Comparison of ENCODE assay signal across 10 cellular contexts in the genomic region with DNA sequence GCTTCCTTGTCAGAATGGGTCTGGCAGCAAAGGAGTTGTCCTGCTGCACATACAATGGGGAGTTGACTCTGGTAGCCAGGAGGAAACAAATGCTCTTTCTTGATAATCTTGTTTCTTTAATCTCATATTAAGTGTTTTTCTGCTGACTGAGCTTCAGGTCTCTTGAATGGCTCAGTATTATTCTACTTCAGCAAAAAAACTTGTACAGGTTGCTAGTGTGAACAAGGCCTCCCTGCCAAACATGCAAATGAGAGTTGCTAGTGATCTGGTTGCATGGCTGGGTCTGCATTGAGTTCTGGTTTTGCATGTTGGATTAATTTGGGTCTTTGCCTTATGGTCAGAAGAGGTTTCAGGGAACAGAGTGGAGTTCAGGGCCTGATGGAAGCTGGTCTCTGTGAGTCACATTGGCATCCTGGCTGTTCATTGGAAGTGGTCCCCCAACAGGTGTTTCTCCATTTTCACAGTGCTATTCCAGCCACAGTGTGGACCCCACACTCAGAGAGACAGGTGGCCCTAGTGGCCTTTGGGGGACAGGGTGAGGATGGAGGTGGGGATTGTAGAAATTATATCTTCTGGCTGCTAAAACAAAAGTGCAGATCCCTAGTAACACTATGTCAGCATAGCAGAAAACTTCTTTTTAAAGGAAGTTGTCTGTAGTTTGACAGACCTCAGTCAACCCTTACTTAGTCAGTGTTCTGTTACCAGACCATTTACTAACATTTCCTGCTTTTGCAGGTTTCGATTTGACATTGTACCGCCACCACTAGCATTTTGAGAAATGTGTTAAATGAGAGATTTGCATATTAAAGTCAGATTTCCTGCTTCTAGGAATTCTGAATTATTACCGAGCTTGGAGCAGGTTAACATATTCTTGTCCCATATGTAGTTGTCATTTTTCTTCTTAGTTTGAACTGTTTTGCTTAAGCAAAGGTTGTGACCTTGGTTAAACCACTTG. TPM values are rescaled to one million over a fixed set of nuclear protein-coding genes. Genes with fewer than 3 reads are reported as not detected.
DNase-seq lines count a peak whose midpoint lies in the region; ATAC-seq and TF ChIP-seq lines count a peak whose summit lies in the region.
"Had no signal": no experiment of that assay in that cellular context is flagged by ENCODE, and none has a peak within 500 bp of the region (broad histone marks: within the 10 kb centered on the region; RNA-seq: fewer than 3 reads in every experiment).

No MANE protein-coding gene starts in this region.

- peaks cover 12% of the 10 kb centered on the region for H3K79me2 ChIP-seq in parathyroid adenoma

- H3K4me1 Mint-ChIP-seq in activated CD8-positive, alpha-beta T cell treated with anti-CD3 and anti-CD28 coated beads for 36 hours (ENCODE audit: low read depth) = peaks cover 15% of the 10 kb centered on the region

- H3K27ac ChIP-seq in parathyroid adenoma = peak overlapping the region; percentile 87
- peak overlapping the region in 1 of 2 donors; percentile 16 for H3K27ac ChIP-seq in prostate gland
- H3K27ac ChIP-seq: pancreas had no signal

- intact Hi-C loops in activated CD8-positive, alpha-beta T cell treated with anti-CD3 and anti-CD28 coated beads for 36 hours (cut with micrococcal nuclease) = no loop called here
- intact Hi-C loops in prostate gland (cut with DNase I) = no loop called here

- peak overlapping the region; percentile 5 for H2AFZ ChIP-seq in parathyroid adenoma

- TF ChIP-seq CTCF in activated CD8-positive, alpha-beta T cell treated with anti-CD3 and anti-CD28 coated beads for 36 hours (IDR thresholded peaks at IDR 0.05) = no peak
- TF ChIP-seq CTCF in parathyroid adenoma (IDR thresholded peaks at IDR 0.05) = no peak
- no peak for TF ChIP-seq CTCF in prostate gland (IDR thresholded peaks at IDR 0.05)
- TF ChIP-seq CTCF in BE2C (IDR thresholded peaks at IDR 0.05; ENCODE audit: low read depth, low read length) = no peak

- POLR2A ChIA-PET in activated CD8-positive, alpha-beta T cell treated with anti-CD3 and anti-CD28 coated beads for 36 hours (lab: Charles Lee) = no interaction called here

- peak overlapping the region; percentile 40 for H3K27ac Mint-ChIP-seq in activated CD8-positive, alpha-beta T cell treated with anti-CD3 and anti-CD28 coated beads for 36 hours

- H3K4me1 ChIP-seq in parathyroid adenoma (peaks cover 63% of the 10 kb centered on the region), prostate gland (replicated peaks) (peaks cover 10% of the 10 kb centered on the region), BE2C (no peaks in the 10 kb centered on the region)
- H3K4me1 ChIP-seq: pancreas had no signal

- no peak for TF ChIP-seq POLR2A in prostate gland (IDR thresholded peaks at IDR 0.05)

- peak overlapping the region; percentile 4 for H3K4me3 ChIP-seq in parathyroid adenoma (ENCODE audit: low read depth, low read length)
- no peak overlapping the region for H3K4me3 ChIP-seq in prostate gland
- H3K4me3 ChIP-seq in BE2C (ENCODE audit: low read depth, low read length) = no peak overlapping the region
- H3K4me3 ChIP-seq: pancreas had no signal

- H3K4me3 Mint-ChIP-seq in activated CD8-positive, alpha-beta T cell treated with anti-CD3 and anti-CD28 coated beads for 36 hours = no peak overlapping the region

- WGBS in prostate gland = 89% methylated on average over 3 of the region's 3 CpGs

- CTCF ChIA-PET in activated CD8-positive, alpha-beta T cell treated with anti-CD3 and anti-CD28 coated beads for 36 hours (lab: Charles Lee) = interaction anchor here (1.0 to 2.0 kb wide), 2 partner anchors 16 to 79 kb away, joined by 3 to 6 read pairs; a partner anchor contains a TSS

- H3K9me3 ChIP-seq in parathyroid adenoma (ENCODE audit: control insufficient read depth, low read length) = no peaks in the 10 kb centered on the region
- H3K9me3 ChIP-seq in prostate gland = no peaks in the 10 kb centered on the region
- H3K9me3 ChIP-seq in BE2C = no peaks in the 10 kb centered on the region
- H3K9me3 ChIP-seq: pancreas had no signal

- H3K27me3 Mint-ChIP-seq in activated CD8-positive, alpha-beta T cell treated with anti-CD3 and anti-CD28 coated beads for 36 hours = peaks cover 4% of the 10 kb centered on the region

- H3K4me2 ChIP-seq in parathyroid adenoma (ENCODE audit: low read length) = peak overlapping the region; percentile 11

- H3K9me3 Mint-ChIP-seq in activated CD8-positive, alpha-beta T cell treated with anti-CD3 and anti-CD28 coated beads for 36 hours = no peaks in the 10 kb centered on the region

- no peak overlapping the region for H3K9ac ChIP-seq in parathyroid adenoma

- H3K36me3 Mint-ChIP-seq in activated CD8-positive, alpha-beta T cell treated with anti-CD3 and anti-CD28 coated beads for 36 hours (ENCODE audit: low read depth) = peaks cover 1% of the 10 kb centered on the region

- no peak for DNase-seq in activated CD8-positive, alpha-beta T cell treated with anti-CD3 and anti-CD28 coated beads for 36 hours
- DNase-seq in prostate gland (ENCODE audit: low spot score) (no peak), NCI-H2171 treated with DMSO at 0.1 percent for 48 hours (lab: John Stamatoyannopoulos, UW) (no peak), BE2C (no peak)
- DNase-seq: activated naive CD4-positive, alpha-beta T cell; NCI-H345; pancreas had no signal

- no peaks in the 10 kb centered on the region for H3K36me3 ChIP-seq in parathyroid adenoma (ENCODE audit: control insufficient read depth, insufficient read depth, low read length)
- H3K36me3 ChIP-seq in prostate gland = no peaks in the 10 kb centered on the region
- H3K36me3 ChIP-seq in BE2C = 0 out of 2 replicates have a peak, but pooled peaks cover 2% of the 10 kb centered on the region
- H3K36me3 ChIP-seq: pancreas had no signal

- H3K27me3 ChIP-seq in parathyroid adenoma (ENCODE audit: control insufficient read depth, insufficient read depth, low read length) = no peaks in the 10 kb centered on the region
- no peaks in the 10 kb centered on the region for H3K27me3 ChIP-seq in prostate gland (replicated peaks; ENCODE audit: insufficient read depth)
- H3K27me3 ChIP-seq in BE2C = no peaks in the 10 kb centered on the region
- H3K27me3 ChIP-seq: pancreas had no signal

- ATAC-seq in GM18517 (IDR thresholded peaks at IDR 0.05; ENCODE audit: unreplicated experiment) = peak; percentile 52
- ATAC-seq in HG02610 (IDR thresholded peaks at IDR 0.05; ENCODE audit: unreplicated experiment) = peak; percentile 72
- ATAC-seq in activated CD8-positive, alpha-beta T cell treated with anti-CD3 and anti-CD28 coated beads for 36 hours = peak; percentile 87
- ATAC-seq: pancreas had no signal

RNA-seq across cellular contexts. Expression of a gene that starts 47.1 kb away (rescaled TPM):
- 1 to 10 TPM; 3.2 to 4.6 TPM for total RNA-seq in activated CD8-positive, alpha-beta T cell treated with anti-CD3 and anti-CD28 coated beads for 36 hours
- total RNA-seq in prostate gland = 10 to 100 TPM; 28.8 to 67.7 TPM
- 12.0 TPM for polyA plus RNA-seq in BE2C (2012; ENCODE audit: insufficient read depth, insufficient read length, low read depth)

Comparison
In these comparisons a context has a peak if more than half of its experiments do, and no peak if none do; other contexts are left out.
1. RNA of a gene that starts 47.1 kb away (total RNA-seq): 28.8 to 67.7 TPM in prostate gland; 3.2 to 4.6 TPM in activated CD8-positive, alpha-beta T cell treated with anti-CD3 and anti-CD28 coated beads for 36 hours; every median in the first group is over 4 times any median in the second.
2. Peak in every context shown above with its lines, with median percentiles within 50 percentile points of each other: ATAC-seq.